Comparison of ENCODE assay signal across 6 cellular contexts in the genomic region with DNA sequence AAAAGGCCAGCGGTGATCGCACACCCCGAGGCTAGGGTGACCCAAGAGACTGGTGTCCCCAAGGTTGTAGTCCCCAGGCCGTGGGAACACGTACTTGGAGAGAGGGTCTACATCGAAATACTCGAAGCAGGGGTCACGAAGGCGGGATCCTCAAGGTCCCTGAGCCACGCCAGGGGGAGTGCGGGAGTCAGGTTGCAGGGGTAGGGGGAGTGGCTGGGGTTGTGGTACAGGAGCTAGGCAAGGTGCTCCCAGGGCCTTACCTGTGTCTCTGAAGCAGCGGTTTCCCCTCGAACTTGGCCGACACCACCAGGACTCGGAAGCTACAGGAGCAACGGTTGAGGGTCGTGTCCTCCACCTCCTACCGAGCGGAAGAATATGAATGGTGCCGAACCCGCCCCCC. TPM values are rescaled to one million over a fixed set of nuclear protein-coding genes. Genes with fewer than 3 reads are reported as not detected.
DNase-seq lines count a peak whose midpoint lies in the region; ATAC-seq and TF ChIP-seq lines count a peak whose summit lies in the region.
"Not testable (repeated sequence)": the region's sequence is repeated elsewhere in the genome, so short reads cannot be mapped to it uniquely, and the experiment has no call there.

No MANE protein-coding gene starts in this region.

- not testable (repeated sequence) for H3K36me3 Mint-ChIP-seq in activated T-cell treated with anti-CD3 and anti-CD28 coated beads, Interleukin-2, amount 50 U/mL, for 4 hours (ENCODE audit: insufficient read depth)

- not testable (repeated sequence) for H3K9me3 ChIP-seq in left lung; aorta (ENCODE audit: control insufficient read depth, low read length)

- H3K9me3 Mint-ChIP-seq in activated T-cell treated with anti-CD3 and anti-CD28 coated beads, Interleukin-2, amount 50 U/mL, for 4 hours = not testable (repeated sequence)

- TF ChIP-seq CTCF in left lung (IDR thresholded peaks at IDR 0.05) = not testable (repeated sequence)

- not testable (repeated sequence) for H3K27me3 Mint-ChIP-seq in activated T-cell treated with anti-CD3 and anti-CD28 coated beads, Interleukin-2, amount 50 U/mL, for 4 hours (ENCODE audit: low read depth)

- H3K4me3 ChIP-seq in left lung; aorta (ENCODE audit: low read length in 2 of 2): not testable (repeated sequence)

- not testable (repeated sequence) for H3K36me3 ChIP-seq in left lung; aorta (ENCODE audit: control insufficient read depth in 1 of 2, insufficient read depth in 2 of 2, low read length in 1 of 2)

- H3K4me1 Mint-ChIP-seq in activated T-cell treated with anti-CD3 and anti-CD28 coated beads, Interleukin-2, amount 50 U/mL, for 4 hours (ENCODE audit: low read depth) = not testable (repeated sequence)

- ATAC-seq in GM19397 (IDR thresholded peaks at IDR 0.05; ENCODE audit: unreplicated experiment) (peak; percentile 5), HG02642 (IDR thresholded peaks at IDR 0.05; ENCODE audit: poor library complexity, unreplicated experiment) (peak; percentile 6), HG03354 (IDR thresholded peaks at IDR 0.05; ENCODE audit: poor library complexity, severe bottlenecking, unreplicated experiment) (peak; percentile 18), left lung (peak; percentile 41), aorta (ENCODE audit: low FRiP score) (peak; percentile 2)
- ATAC-seq in activated T-cell treated with anti-CD3 and anti-CD28 coated beads, Interleukin-2, amount 50 U/mL, for 4 hours = peak; percentile 24 to 27

- not testable (repeated sequence) for H3K27ac ChIP-seq in left lung; aorta (ENCODE audit: low read depth in 1 of 2, low read length in 2 of 2)

- intact Hi-C loops in left lung (cut with DNase I); aorta (cut with DNase I): not testable (repeated sequence)

- not testable (repeated sequence) for H3K4me1 ChIP-seq in left lung; aorta (ENCODE audit: control insufficient read depth in 1 of 2, insufficient read depth in 2 of 2, low read length in 2 of 2)

- H3K4me3 Mint-ChIP-seq in activated T-cell treated with anti-CD3 and anti-CD28 coated beads, Interleukin-2, amount 50 U/mL, for 4 hours = not testable (repeated sequence)

- not testable (repeated sequence) for H3K27me3 ChIP-seq in left lung; aorta (ENCODE audit: control insufficient read depth in 1 of 2, insufficient read depth in 2 of 2, low read length in 1 of 2)

- no CpG with 5 or more reads among the region's 21 CpGs for WGBS in aorta, 2 donors

- DNase-seq in activated T-cell treated with anti-CD3 and anti-CD28 coated beads, Interleukin-2, amount 50 U/mL, for 4 hours; left lung; aorta: not testable (repeated sequence)

RNA-seq across cellular contexts. Expression of gene BOLA2B, which starts 0.4 kb away (rescaled TPM):
- total RNA-seq in activated T-cell treated with anti-CD3 and anti-CD28 coated beads, Interleukin-2, amount 50 U/mL, for 4 hours = 100 to 1,000 TPM; 468 to 531 (median 481) TPM
- total RNA-seq in left lung = 100 to 1,000 TPM in 1 of 2 donors, 10 to 100 TPM in 1; 59.3 to 101 TPM
- 10 to 100 TPM; 31.3 to 52.1 TPM for total RNA-seq in aorta
- polyA plus RNA-seq in aorta = 100 to 1,000 TPM in 1 of 2 donors, 10 to 100 TPM in 1; 81.6 to 145 TPM

RNA-seq across cellular contexts. Expression of gene SLX1A, which starts 0.6 kb away (rescaled TPM):
- total RNA-seq in activated T-cell treated with anti-CD3 and anti-CD28 coated beads, Interleukin-2, amount 50 U/mL, for 4 hours = 100 to 1,000 TPM in 1 of 3 donors, 10 to 100 TPM in 2; 84.5 to 110 (median 95.6) TPM
- total RNA-seq in left lung (10 to 100 TPM; 21.5 to 25.5 TPM), aorta (10 to 100 TPM; 19.8 to 38.9 TPM)
- 10 to 100 TPM; 23.4 to 66.6 TPM for polyA plus RNA-seq in aorta

RNA-seq across cellular contexts. Expression of gene SULT1A3, which starts 6.0 kb away (rescaled TPM):
- 1 to 10 TPM; 6.8 to 7.6 (median 7.0) TPM for total RNA-seq in activated T-cell treated with anti-CD3 and anti-CD28 coated beads, Interleukin-2, amount 50 U/mL, for 4 hours
- total RNA-seq in left lung (10 to 100 TPM; 19.7 to 29.3 TPM), aorta (10 to 100 TPM in 1 of 2 donors, 1 to 10 TPM in 1; 6.6 to 29.7 TPM)
- polyA plus RNA-seq in aorta = 10 to 100 TPM; 19.7 to 91.1 TPM

RNA-seq across cellular contexts. Expression of gene CORO1A, which starts 9.7 kb away (rescaled TPM):
- 100 to 1,000 TPM; 747 to 940 (median 832) TPM for total RNA-seq in activated T-cell treated with anti-CD3 and anti-CD28 coated beads, Interleukin-2, amount 50 U/mL, for 4 hours
- total RNA-seq in left lung (100 to 1,000 TPM in 1 of 2 donors, 10 to 100 TPM in 1; 29.3 to 172 TPM), aorta (10 to 100 TPM; 38.4 to 42.8 TPM)
- 10 to 100 TPM; 12.8 to 48.2 TPM for polyA plus RNA-seq in aorta

RNA-seq across cellular contexts. Expression of gene NPIPB13, which starts 55.2 kb away (rescaled TPM):
- 10 to 100 TPM in 1 of 3 donors, 1 to 10 TPM in 2; 8.2 to 10.2 (median 8.3) TPM for total RNA-seq in activated T-cell treated with anti-CD3 and anti-CD28 coated beads, Interleukin-2, amount 50 U/mL, for 4 hours
- total RNA-seq in left lung = 10 to 100 TPM; 13.6 to 27.0 TPM
- total RNA-seq in aorta = 10 to 100 TPM; 19.5 to 25.8 TPM
- 1 to 10 TPM in 1 of 2 donors, under 1 TPM in 1; 0.13 to 8.5 TPM for polyA plus RNA-seq in aorta

Comparison
In these comparisons a context has a peak if more than half of its experiments do, and no peak if none do; other contexts are left out.
1. RNA of gene BOLA2B, which starts 0.4 kb away (total RNA-seq): 468 to 531 TPM in activated T-cell treated with anti-CD3 and anti-CD28 coated beads, Interleukin-2, amount 50 U/mL, for 4 hours; 59.3 to 101 TPM in left lung and 31.3 to 52.1 TPM in aorta; every median in the first group is over 4 times any median in the second.
2. Peak in every context shown above with its lines, with median percentiles within 50 percentile points of each other: ATAC-seq.